1 cellular context compared by ENCODE assay signal in genomic region chr22:20904008-20904979, GRCh38.
TF ChIP-seq lines count a peak whose summit lies in the region.

No MANE protein-coding gene starts in this region.

TF ChIP-seq in HepG2, 621 proteins besides CTCF, POLR2A, EP300 and RAD21 (continued from another document and continues in another):
- TF ChIP-seq SP140L (CRISPR knock-in tag; IDR thresholded peaks at IDR 0.05; ENCODE audit: borderline replicate concordance) (no peak), SMAD3 (CRISPR knock-in tag; IDR thresholded peaks at IDR 0.05) (peak; percentile 65; the same call in 1 of the 2 replicates), SIN3B (IDR thresholded peaks at IDR 0.05; ENCODE audit: low read length) (no peak), HMG20A (CRISPR knock-in tag; IDR thresholded peaks at IDR 0.05; ENCODE audit: borderline replicate concordance) (peak; percentile 75; the same call in 1 of the 2 replicates), DNMT1 (CRISPR knock-in tag; IDR thresholded peaks at IDR 0.05) (no peak), ZBTB44 (CRISPR knock-in tag; IDR thresholded peaks at IDR 0.05) (no peak), ZBTB21 (CRISPR knock-in tag; IDR thresholded peaks at IDR 0.05) (peak; percentile 79), SNAI1 (CRISPR knock-in tag; IDR thresholded peaks at IDR 0.05; ENCODE audit: borderline replicate concordance) (no peak), MAFK (conservative IDR thresholded peaks at IDR 0.05 in 1 of 2, IDR thresholded peaks at IDR 0.05 in 1 of 2; ENCODE audit: low read length in 2 of 2) (no peak), ZBTB25 (CRISPR knock-in tag; IDR thresholded peaks at IDR 0.05) (0 out of 2 replicates have a peak, but pooled peaks have one; percentile 46), ELF1 (CRISPR knock-in tag; IDR thresholded peaks at IDR 0.05) (0 out of 2 replicates have a peak, but pooled peaks have one; percentile 10), IRF1 (CRISPR knock-in tag; IDR thresholded peaks at IDR 0.05; ENCODE audit: low read depth) (no peak), NR2C2 (CRISPR knock-in tag; IDR thresholded peaks at IDR 0.05; ENCODE audit: borderline replicate concordance) (peak; percentile 73; the same call in 1 of the 2 replicates), ZBTB3 (CRISPR knock-in tag; IDR thresholded peaks at IDR 0.05; ENCODE audit: borderline replicate concordance, low read depth) (no peak), ZNF775 (CRISPR knock-in tag; IDR thresholded peaks at IDR 0.05; ENCODE audit: borderline replicate concordance) (no peak), ZNF580 (CRISPR knock-in tag; IDR thresholded peaks at IDR 0.05; ENCODE audit: borderline replicate concordance, low read depth) (no peak), HNF4G (IDR thresholded peaks at IDR 0.05; ENCODE audit: borderline replicate concordance, low read depth, low read length) (no peak), HNF4G (CRISPR knock-in tag; IDR thresholded peaks at IDR 0.05; ENCODE audit: borderline replicate concordance, low read depth) (no peak), ZNF503 (CRISPR knock-in tag; IDR thresholded peaks at IDR 0.05) (no peak), EZH2 (conservative IDR thresholded peaks at IDR 0.05; ENCODE audit: low read depth, low read length) (no peak), ZNF792 (CRISPR knock-in tag; IDR thresholded peaks at IDR 0.05) (no peak), ZNF513 (CRISPR knock-in tag; conservative IDR thresholded peaks at IDR 0.05) (no peak), SMC3 (IDR thresholded peaks at IDR 0.05; ENCODE audit: low read length) (peak; percentile 28; the same call in 1 of the 2 replicates), ZNF598 (CRISPR knock-in tag; IDR thresholded peaks at IDR 0.05; ENCODE audit: borderline replicate concordance) (no peak), SAP130 (CRISPR knock-in tag; IDR thresholded peaks at IDR 0.05; ENCODE audit: low read depth) (peak; percentile 46; the same call in 1 of the 2 replicates), HNRNPK (IDR thresholded peaks at IDR 0.05; ENCODE audit: low read depth, low read length, poor library complexity, severe bottlenecking) (no peak), NR2F2 (IDR thresholded peaks at IDR 0.05; ENCODE audit: borderline replicate concordance, low read depth) (0 out of 2 replicates have a peak, but pooled peaks have one; percentile 39), ATF2 (CRISPR knock-in tag; IDR thresholded peaks at IDR 0.05) (0 out of 2 replicates have a peak, but pooled peaks have one; percentile 23), TERF1 (CRISPR knock-in tag; IDR thresholded peaks at IDR 0.05) (no peak), ATF3 (CRISPR knock-in tag; IDR thresholded peaks at IDR 0.05) (peak; percentile 74; the same call in 1 of the 2 replicates)
- TF ChIP-seq, protein P1, sequence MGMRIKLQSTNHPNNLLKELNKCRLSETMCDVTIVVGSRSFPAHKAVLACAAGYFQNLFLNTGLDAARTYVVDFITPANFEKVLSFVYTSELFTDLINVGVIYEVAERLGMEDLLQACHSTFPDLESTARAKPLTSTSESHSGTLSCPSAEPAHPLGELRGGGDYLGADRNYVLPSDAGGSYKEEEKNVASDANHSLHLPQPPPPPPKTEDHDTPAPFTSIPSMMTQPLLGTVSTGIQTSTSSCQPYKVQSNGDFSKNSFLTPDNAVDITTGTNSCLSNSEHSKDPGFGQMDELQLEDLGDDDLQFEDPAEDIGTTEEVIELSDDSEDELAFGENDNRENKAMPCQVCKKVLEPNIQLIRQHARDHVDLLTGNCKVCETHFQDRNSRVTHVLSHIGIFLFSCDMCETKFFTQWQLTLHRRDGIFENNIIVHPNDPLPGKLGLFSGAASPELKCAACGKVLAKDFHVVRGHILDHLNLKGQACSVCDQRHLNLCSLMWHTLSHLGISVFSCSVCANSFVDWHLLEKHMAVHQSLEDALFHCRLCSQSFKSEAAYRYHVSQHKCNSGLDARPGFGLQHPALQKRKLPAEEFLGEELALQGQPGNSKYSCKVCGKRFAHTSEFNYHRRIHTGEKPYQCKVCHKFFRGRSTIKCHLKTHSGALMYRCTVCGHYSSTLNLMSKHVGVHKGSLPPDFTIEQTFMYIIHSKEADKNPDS (CRISPR knock-in tag; IDR thresholded peaks at IDR 0.05): no peak
- TF ChIP-seq, protein P2, sequence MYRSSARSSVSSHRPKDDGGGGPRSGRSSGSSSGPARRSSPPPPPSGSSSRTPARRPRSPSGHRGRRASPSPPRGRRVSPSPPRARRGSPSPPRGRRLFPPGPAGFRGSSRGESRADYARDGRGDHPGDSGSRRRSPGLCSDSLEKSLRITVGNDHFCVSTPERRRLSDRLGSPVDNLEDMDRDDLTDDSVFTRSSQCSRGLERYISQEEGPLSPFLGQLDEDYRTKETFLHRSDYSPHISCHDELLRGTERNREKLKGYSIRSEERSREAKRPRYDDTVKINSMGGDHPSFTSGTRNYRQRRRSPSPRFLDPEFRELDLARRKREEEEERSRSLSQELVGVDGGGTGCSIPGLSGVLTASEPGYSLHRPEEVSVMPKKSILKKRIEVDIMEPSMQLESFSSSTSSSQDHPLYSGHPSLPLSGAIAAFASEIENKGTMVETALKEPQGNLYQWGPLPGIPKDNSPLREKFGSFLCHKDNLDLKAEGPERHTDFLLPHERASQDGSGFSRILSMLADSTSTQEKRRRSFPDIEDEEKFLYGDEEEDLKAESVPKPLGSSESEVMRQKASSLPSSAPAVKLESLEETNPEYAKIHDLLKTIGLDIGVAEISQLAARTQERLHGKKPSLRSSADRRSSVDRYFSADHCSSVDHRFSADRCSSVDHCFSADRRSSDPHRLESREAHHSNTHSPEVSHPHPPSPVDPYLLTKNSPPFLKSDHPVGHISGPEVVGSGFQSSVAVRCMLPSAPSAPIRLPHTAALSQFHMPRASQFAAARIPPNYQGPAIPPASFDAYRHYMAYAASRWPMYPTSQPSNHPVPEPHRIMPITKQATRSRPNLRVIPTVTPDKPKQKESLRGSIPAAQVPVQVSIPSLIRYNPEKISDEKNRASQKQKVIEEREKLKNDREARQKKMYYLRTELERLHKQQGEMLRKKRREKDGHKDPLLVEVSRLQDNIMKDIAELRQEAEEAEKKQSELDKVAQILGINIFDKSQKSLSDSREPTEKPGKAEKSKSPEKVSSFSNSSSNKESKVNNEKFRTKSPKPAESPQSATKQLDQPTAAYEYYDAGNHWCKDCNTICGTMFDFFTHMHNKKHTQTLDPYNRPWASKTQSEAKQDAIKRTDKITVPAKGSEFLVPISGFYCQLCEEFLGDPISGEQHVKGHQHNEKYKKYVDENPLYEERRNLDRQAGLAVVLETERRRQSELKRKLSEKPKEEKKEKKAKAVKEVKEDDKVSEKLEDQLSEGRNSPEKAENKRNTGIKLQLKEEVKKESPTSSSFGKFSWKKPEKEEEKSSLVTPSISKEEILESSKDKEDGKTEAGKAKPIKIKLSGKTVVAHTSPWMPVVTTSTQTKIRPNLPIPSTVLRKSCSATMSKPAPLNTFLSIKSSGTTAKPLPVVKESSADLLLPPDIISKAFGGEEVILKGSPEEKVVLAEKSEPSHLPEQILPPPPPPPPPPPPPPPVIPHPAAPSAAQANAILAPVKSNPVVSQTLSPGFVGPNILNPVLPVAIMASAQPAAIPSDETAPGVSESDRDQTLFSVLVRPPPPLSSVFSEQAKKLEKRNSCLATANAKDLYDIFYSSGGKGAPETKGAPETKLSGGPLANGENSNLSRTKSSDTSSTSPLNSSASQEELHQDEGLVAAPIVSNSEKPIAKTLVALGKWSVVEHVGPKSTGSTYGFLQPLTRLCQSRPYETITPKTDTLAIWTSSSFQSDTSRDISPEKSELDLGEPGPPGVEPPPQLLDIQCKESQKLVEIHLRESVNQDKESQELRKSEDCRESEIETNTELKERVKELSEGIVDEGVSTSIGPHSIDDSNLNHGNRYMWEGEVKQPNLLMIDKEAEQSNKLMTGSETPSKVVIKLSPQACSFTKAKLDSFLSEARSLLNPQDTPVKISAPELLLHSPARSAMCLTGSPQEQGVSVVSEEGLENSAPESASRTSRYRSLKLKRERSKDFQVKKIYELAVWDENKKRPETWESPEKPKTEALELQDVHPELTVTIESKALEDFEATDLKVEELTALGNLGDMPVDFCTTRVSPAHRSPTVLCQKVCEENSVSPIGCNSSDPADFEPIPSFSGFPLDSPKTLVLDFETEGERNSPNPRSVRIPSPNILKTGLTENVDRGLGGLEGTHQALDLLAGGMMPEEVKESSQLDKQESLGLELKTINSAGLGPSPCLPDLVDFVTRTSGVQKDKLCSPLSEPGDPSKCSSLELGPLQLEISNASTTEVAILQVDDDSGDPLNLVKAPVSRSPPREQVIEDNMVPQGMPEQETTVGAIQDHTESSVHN (CRISPR knock-in tag; IDR thresholded peaks at IDR 0.05): no peak
